ENCODE assay signal across 31 cellular contexts in genomic region chr4:48491514-48492176, GRCh38. TPM values are rescaled to one million over a fixed set of nuclear protein-coding genes. Genes with fewer than 3 reads are reported as not detected.
A peak's percentile ranks its signal among the peaks of the same experiment; 100 is the strongest.
DNase-seq lines count a peak whose midpoint lies in the region; FAIRE-seq and TF ChIP-seq lines count a peak whose summit lies in the region.
"Had no signal": no experiment of that assay in that cellular context is flagged by ENCODE, and none has a peak within 500 bp of the region (broad histone marks: within the 10 kb centered on the region; RNA-seq: fewer than 3 reads in every experiment).

No MANE protein-coding gene starts in this region.

- H2AFZ ChIP-seq in astrocyte (ENCODE audit: low read depth, low read length), result peak overlapping the region; percentile 48
- no peak overlapping the region for H2AFZ ChIP-seq in trophoblast cell (ENCODE audit: insufficient read depth, low read length, poor library complexity)
- H2AFZ ChIP-seq in mammary epithelial cell (ENCODE audit: low read depth, low read length), result no peak overlapping the region
- H2AFZ ChIP-seq: PC-9 had no signal

- H3K9ac ChIP-seq in astrocyte (ENCODE audit: low read length) (no peak overlapping the region), trophoblast cell (ENCODE audit: low read length) (no peak overlapping the region), mammary epithelial cell (ENCODE audit: insufficient read depth, low read length) (no peak overlapping the region)

- H3K18ac ChIP-seq in trophoblast cell (ENCODE audit: low read length), result no peak overlapping the region

- no TSS peak for BruUV-seq in mammary epithelial cell (replicated peaks; lab: Mats Ljungman, UMichigan)

- no peak overlapping the region for H3K27ac Mint-ChIP-seq in astrocyte (ENCODE audit: unreplicated experiment)
- H3K27ac Mint-ChIP-seq in immature natural killer cell, result no peak overlapping the region
- H3K27ac Mint-ChIP-seq: activated naive CD8-positive, alpha-beta T cell treated with anti-CD3 and anti-CD28 coated beads for 36 hours; activated T-helper 2 cell treated with anti-CD3 and anti-CD28 coated beads, Interferon-gamma antibody, Interleukin-2, Interleukin-4, amounts not matched to agents 10 μg/mL and 5 μg/mL and 100 μg/mL, durations not matched to agents 14 hours and 24 hours and 36 hours; HFFc6 had no signal

- FAIRE-seq in astrocyte (lab: Jason Lieb, UNC), result no peak
- FAIRE-seq in RCC 7860 (lab: Jason Lieb, UNC), result no peak
- FAIRE-seq: GM12878 had no signal

- in situ Hi-C loops in mammary epithelial cell (cut with MboI; ENCODE audit: low sequenced_read_pairs in 2 of 2), result loop anchor here in 1 of 2 donors (25.0 kb wide), 1 partner anchor 179 kb away; no protein-coding TSS in a partner anchor

- no peak overlapping the region for H3K14ac ChIP-seq in trophoblast cell (ENCODE audit: low read length)

- H3K36me3 Mint-ChIP-seq in astrocyte (ENCODE audit: low read depth, unreplicated experiment), result peaks cover 10% of the 10 kb centered on the region
- H3K36me3 Mint-ChIP-seq in immature natural killer cell, result peaks cover 0 to 7% (median 0%) of the 10 kb centered on the region in 3 donors
- H3K36me3 Mint-ChIP-seq: activated naive CD8-positive, alpha-beta T cell treated with anti-CD3 and anti-CD28 coated beads for 36 hours had no signal

- dilution Hi-C loops in mammary epithelial cell (cut with HindIII; ENCODE audit: low sequenced_read_pairs), result no loop called here

- TF ChIP-seq CTCF in left ventricle myocardium inferior (IDR thresholded peaks at IDR 0.05; ENCODE audit: borderline replicate concordance) (no peak), right atrium auricular region (IDR thresholded peaks at IDR 0.05) (no peak), astrocyte (IDR thresholded peaks at IDR 0.05; ENCODE audit: insufficient read depth, low read depth, low read length) (no peak), mammary epithelial cell (conservative IDR thresholded peaks at IDR 0.05 in 1 of 2, IDR thresholded peaks at IDR 0.05 in 1 of 2; ENCODE audit: extremely low read depth in 1 of 2, insufficient read depth in 1 of 2, low read depth in 1 of 2, low read length in 2 of 2) (no peak)

- intact Hi-C loops in left ventricle myocardium inferior (cut with micrococcal nuclease) (no loop called here), mammary epithelial cell (cut with micrococcal nuclease) (no loop called here)

- no peak overlapping the region for H4K8ac ChIP-seq in trophoblast cell (ENCODE audit: low read depth, low read length)

- no peaks in the 10 kb centered on the region for H3K36me3 ChIP-seq in left ventricle myocardium inferior
- H3K36me3 ChIP-seq in right atrium auricular region, result no peaks in the 10 kb centered on the region
- H3K36me3 ChIP-seq in astrocyte (ENCODE audit: insufficient read depth, low read length), result peaks cover 2% of the 10 kb centered on the region
- peaks cover 0 to 3% of the 10 kb centered on the region in 2 experiments for H3K36me3 ChIP-seq in trophoblast cell (ENCODE audit: control insufficient read depth in 1 of 2, insufficient read depth in 2 of 2, low read length in 2 of 2)
- H3K36me3 ChIP-seq in mammary epithelial cell (ENCODE audit: insufficient read depth, low read length), result no peaks in the 10 kb centered on the region
- H3K36me3 ChIP-seq: SJCRH30, tibial nerve had no signal

- no peak overlapping the region for H2AK5ac ChIP-seq in trophoblast cell (ENCODE audit: low read length)

- no peak overlapping the region for H2BK120ac ChIP-seq in trophoblast cell (ENCODE audit: insufficient read depth, low read length, poor library complexity)

- CTCF ChIA-PET in mammary epithelial cell (lab: Charles Lee; ENCODE audit: low non-redundant PET), result no interaction called here

- H3K9me3 ChIP-seq in left ventricle myocardium inferior (replicated peaks), result no peaks in the 10 kb centered on the region
- no peaks in the 10 kb centered on the region for H3K9me3 ChIP-seq in right atrium auricular region
- no peaks in the 10 kb centered on the region for H3K9me3 ChIP-seq in astrocyte (ENCODE audit: insufficient read depth, low read depth, low read length)
- peaks cover 11% of the 10 kb centered on the region for H3K9me3 ChIP-seq in trophoblast cell (ENCODE audit: insufficient read depth, low read depth, low read length)
- no peaks in the 10 kb centered on the region for H3K9me3 ChIP-seq in mammary epithelial cell (replicated peaks; ENCODE audit: insufficient read depth, low read length)
- H3K9me3 ChIP-seq: psoas muscle, SJCRH30, tibial nerve had no signal

- no peak overlapping the region for H4K91ac ChIP-seq in trophoblast cell (ENCODE audit: low read depth, low read length)

- DNase-seq in left ventricle myocardium inferior, result no peak
- DNase-seq in right atrium auricular region (ENCODE audit: low spot score), result no peak
- no peak for DNase-seq in astrocyte (ENCODE audit: low read depth)
- DNase-seq in immature natural killer cell, result no peak
- no peak for DNase-seq in trophoblast cell
- no peak for DNase-seq in mammary epithelial cell
- no peak for DNase-seq in ecto neural progenitor cell (ENCODE audit: low spot score)
- no peak for DNase-seq in RCC 7860 (ENCODE audit: low spot score)
- DNase-seq: activated CD8-positive, alpha-beta memory T cell treated with anti-CD3 and anti-CD28 coated beads, Interleukin-2, amount 50 U/mL, for 4 hours; activated naive CD8-positive, alpha-beta T cell treated with anti-CD3 and anti-CD28 coated beads for 36 hours; AML-193; COR-L47; DMS79; foreskin fibroblast; HFFc6; NCI-H1105; NCI-H2107; NCI-H510A; PC-9; SJCRH30; stimulated activated CD4-positive, alpha-beta T cell treated with anti-CD3 and anti-CD28 coated beads, Interleukin-2, amount 100 ng/mL, for 48 hours; stimulated activated naive CD4-positive, alpha-beta T cell; T-helper 2 cell had no signal

- no peak overlapping the region for H2BK12ac ChIP-seq in trophoblast cell (ENCODE audit: low read length)

- H3K9me3 Mint-ChIP-seq in astrocyte (ENCODE audit: unreplicated experiment) (peaks cover 4% of the 10 kb centered on the region), immature natural killer cell (peaks cover 0 to 2% (median 0%) of the 10 kb centered on the region in 6 donors)
- H3K9me3 Mint-ChIP-seq: activated naive CD8-positive, alpha-beta T cell treated with anti-CD3 and anti-CD28 coated beads for 36 hours; activated T-helper 2 cell treated with anti-CD3 and anti-CD28 coated beads, Interferon-gamma antibody, Interleukin-2, Interleukin-4, amounts not matched to agents 10 μg/mL and 5 μg/mL and 100 μg/mL, durations not matched to agents 14 hours and 24 hours and 36 hours; central memory CD8-positive, alpha-beta T cell; HFFc6 had no signal

- H3K4me1 Mint-ChIP-seq in astrocyte (ENCODE audit: low read depth, unreplicated experiment), result no peaks in the 10 kb centered on the region
- peaks cover 0 to 2% of the 10 kb centered on the region in 2 donors for H3K4me1 Mint-ChIP-seq in immature natural killer cell
- H3K4me1 Mint-ChIP-seq: central memory CD8-positive, alpha-beta T cell had no signal

- H3K4me3 Mint-ChIP-seq in astrocyte (ENCODE audit: unreplicated experiment), result no peak overlapping the region
- peak overlapping the region; percentile 44 to 67 (median 46) for H3K4me3 Mint-ChIP-seq in immature natural killer cell
- H3K4me3 Mint-ChIP-seq: activated naive CD8-positive, alpha-beta T cell treated with anti-CD3 and anti-CD28 coated beads for 36 hours; central memory CD8-positive, alpha-beta T cell; HFFc6 had no signal

- no peak overlapping the region for H3K23ac ChIP-seq in trophoblast cell (ENCODE audit: low read length)

- peaks cover 50% of the 10 kb centered on the region for H3K27me3 Mint-ChIP-seq in astrocyte (ENCODE audit: low read depth, unreplicated experiment)
- peaks cover 10 to 20% (median 20%) of the 10 kb centered on the region in 3 donors for H3K27me3 Mint-ChIP-seq in immature natural killer cell (ENCODE audit: low read depth in 3 of 3)

- H3K4me1 ChIP-seq in left ventricle myocardium inferior (peaks cover 16% of the 10 kb centered on the region), right atrium auricular region (peaks cover 0 to 13% of the 10 kb centered on the region in 2 donors), astrocyte (ENCODE audit: insufficient read depth, low read length) (peaks cover 3% of the 10 kb centered on the region), trophoblast cell (ENCODE audit: control insufficient read depth in 1 of 2, insufficient read depth in 2 of 2, low read length in 2 of 2) (peaks cover 11 to 14% of the 10 kb centered on the region in 2 experiments), mammary epithelial cell (ENCODE audit: insufficient read depth, low read length) (peaks cover 9% of the 10 kb centered on the region)
- H3K4me1 ChIP-seq: psoas muscle, SJCRH30 had no signal

- H3K4me2 ChIP-seq in astrocyte (ENCODE audit: low read length) (peak overlapping the region; percentile 57), trophoblast cell (ENCODE audit: low read length) (peak overlapping the region; percentile 14), mammary epithelial cell (ENCODE audit: insufficient read depth, low read depth, low read length) (no peak overlapping the region)
- H3K4me2 ChIP-seq: PC-9 had no signal

- WGBS in trophoblast cell (ENCODE audit: extremely low coverage, insufficient coverage, insufficient read length), result no CpG with 5 or more reads among the region's 23 CpGs
- 93% methylated on average over 19 of the region's 23 CpGs for WGBS in mammary epithelial cell (ENCODE audit: low coverage, missing lambda C conversion rate)

- H3K4me3 ChIP-seq in left ventricle myocardium inferior (peak overlapping the region; percentile 63), right atrium auricular region (no peak overlapping the region), astrocyte (ENCODE audit: insufficient read depth, low read depth, low read length) (no peak overlapping the region), trophoblast cell (ENCODE audit: low read depth, low read length) (peak overlapping the region; percentile 51), mammary epithelial cell (replicated peaks in 1 of 3; ENCODE audit: insufficient read depth in 1 of 3, low read depth in 2 of 3, low read length in 3 of 3) (no peak overlapping the region)
- H3K4me3 ChIP-seq: GM12878, PC-9, SJCRH30 had no signal

- H3K27me3 ChIP-seq in left ventricle myocardium inferior (ENCODE audit: low read depth) (peaks cover 54% of the 10 kb centered on the region), right atrium auricular region (peaks cover 0 to 12% of the 10 kb centered on the region in 2 donors), astrocyte (ENCODE audit: insufficient read depth, low read length) (peaks cover 44% of the 10 kb centered on the region), trophoblast cell (ENCODE audit: insufficient read depth, low read length) (peaks cover 34% of the 10 kb centered on the region), mammary epithelial cell (ENCODE audit: insufficient read depth, low read length) (peaks cover 19% of the 10 kb centered on the region)
- H3K27me3 ChIP-seq: SJCRH30 had no signal

- H3K79me2 ChIP-seq in astrocyte (ENCODE audit: insufficient read depth, low read length), result no peaks in the 10 kb centered on the region
- H3K79me2 ChIP-seq in trophoblast cell (ENCODE audit: control insufficient read depth, insufficient read depth, low read length, poor library complexity), result no peaks in the 10 kb centered on the region
- H3K79me2 ChIP-seq in mammary epithelial cell (ENCODE audit: insufficient read depth, low read length), result no peaks in the 10 kb centered on the region

- H3K27ac ChIP-seq in left ventricle myocardium inferior (replicated peaks) (no peak overlapping the region), right atrium auricular region (no peak overlapping the region), astrocyte (ENCODE audit: low read depth, low read length) (no peak overlapping the region), trophoblast cell (ENCODE audit: low read depth, low read length) (no peak overlapping the region), mammary epithelial cell (ENCODE audit: insufficient read depth, low read depth, low read length) (no peak overlapping the region)
- H3K27ac ChIP-seq: 22Rv1, PC-9, psoas muscle, SJCRH30, tibial nerve had no signal

- peaks cover 5% of the 10 kb centered on the region for H4K20me1 ChIP-seq in astrocyte (ENCODE audit: insufficient read depth, low read length)
- H4K20me1 ChIP-seq in mammary epithelial cell (ENCODE audit: insufficient read depth, low read length), result no peaks in the 10 kb centered on the region

- no peaks in the 10 kb centered on the region for H3K79me1 ChIP-seq in trophoblast cell (ENCODE audit: low read length)

- H3K4ac ChIP-seq in trophoblast cell (ENCODE audit: low read depth, low read length), result no peak overlapping the region

- no peak overlapping the region for H4K12ac ChIP-seq in trophoblast cell (ENCODE audit: low read depth, low read length)

- H2BK5ac ChIP-seq in trophoblast cell (ENCODE audit: low read depth, low read length, poor library complexity), result no peak overlapping the region

RNA-seq across cellular contexts. Expression of gene ZAR1, which starts 1.6 kb away (rescaled TPM):
- total RNA-seq in left ventricle myocardium inferior, result not detected
- not detected for total RNA-seq in right atrium auricular region
- total RNA-seq in astrocyte, result not detected in 2 replicates
- not detected for polyA plus RNA-seq in immature natural killer cell
- not detected in 2 replicates for polyA plus RNA-seq in trophoblast cell (2013)
- total RNA-seq in mammary epithelial cell, result not detected
- polyA plus RNA-seq in mammary epithelial cell, result not detected
- not detected for polyA minus RNA-seq in mammary epithelial cell
- total RNA-seq: activated naive CD8-positive, alpha-beta T cell treated with anti-CD3 and anti-CD28 coated beads for 36 hours; activated T-helper 2 cell treated with anti-CD3 and anti-CD28 coated beads, Interferon-gamma antibody, Interleukin-2, Interleukin-4, amounts not matched to agents 10 μg/mL and 5 μg/mL and 100 μg/mL, durations not matched to agents 14 hours and 24 hours and 36 hours; GM12878; HFFc6; PC-9; psoas muscle; SJCRH30; smooth muscle cell had no signal
- polyA plus RNA-seq: GM12878, psoas muscle, smooth muscle cell had no signal

RNA-seq across cellular contexts. Expression of gene SLC10A4, which starts 8.5 kb away (rescaled TPM):
- not detected for total RNA-seq in left ventricle myocardium inferior
- total RNA-seq in right atrium auricular region, result not detected
- total RNA-seq in astrocyte, result 0.16 and 0.26 TPM in 2 replicates
- not detected for polyA plus RNA-seq in immature natural killer cell
- polyA plus RNA-seq in trophoblast cell (2013), result 0.32 and 0.33 TPM in 2 replicates
- total RNA-seq in mammary epithelial cell, result under 1 TPM; 0.17 to 0.21 TPM
- polyA plus RNA-seq in mammary epithelial cell, result not detected
- polyA minus RNA-seq in mammary epithelial cell, result not detected
- total RNA-seq: activated naive CD8-positive, alpha-beta T cell treated with anti-CD3 and anti-CD28 coated beads for 36 hours; activated T-helper 2 cell treated with anti-CD3 and anti-CD28 coated beads, Interferon-gamma antibody, Interleukin-2, Interleukin-4, amounts not matched to agents 10 μg/mL and 5 μg/mL and 100 μg/mL, durations not matched to agents 14 hours and 24 hours and 36 hours; epithelial cell of proximal tubule; GM12878; HFFc6; PC-9; SJCRH30; smooth muscle cell had no signal

Comparison
In these comparisons a context has a peak if more than half of its experiments do, and no peak if none do; other contexts are left out.
1. H3K4me3 ChIP-seq: peak in left ventricle myocardium inferior (single experiment) and trophoblast cell (single experiment); none in right atrium auricular region (0 of 2), astrocyte (single experiment) and mammary epithelial cell (0 of 3).